20 cellular contexts compared by ENCODE assay signal in the genomic region with DNA sequence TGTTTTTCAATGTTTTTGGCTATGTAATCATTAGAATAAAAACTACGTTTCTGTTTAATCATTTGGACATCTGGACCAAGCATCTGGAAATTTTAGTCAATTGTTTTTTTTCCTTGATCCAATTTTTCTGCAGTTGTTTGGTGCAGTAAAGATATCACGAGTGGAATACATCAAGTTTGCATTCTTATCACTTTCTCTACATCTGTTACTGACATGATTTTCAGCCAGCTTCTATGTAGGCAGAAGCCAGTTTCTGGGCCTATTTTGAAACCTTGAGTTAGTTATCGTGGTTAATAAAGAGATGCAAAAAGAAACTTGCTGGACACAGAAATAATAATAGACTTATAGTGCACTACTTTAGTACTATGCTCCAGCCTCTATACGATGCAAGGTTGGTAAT.
"Had no signal": no experiment of that assay in that cellular context is flagged by ENCODE, and none has a peak within 500 bp of the region (broad histone marks: within the 10 kb centered on the region; RNA-seq: fewer than 3 reads in every experiment).

No MANE protein-coding gene starts in this region.

- H3K27ac ChIP-seq: body of pancreas, prostate gland, skin epidermis had no signal

- DNase-seq: activated CD4-positive, alpha-beta T cell treated with anti-CD3 and anti-CD28 coated beads, Interleukin-2, amount 10 ng/mL, durations not matched to agents 24 days and 14 days; activated CD4-positive, CD25-positive, alpha-beta regulatory T cell; activated CD8-positive, alpha-beta T cell treated with anti-CD3 and anti-CD28 coated beads for 36 hours; activated naive CD4-positive, alpha-beta T cell; activated naive CD8-positive, alpha-beta T cell treated with anti-CD3 and anti-CD28 coated beads for 36 hours; activated T-cell treated with anti-CD3 and anti-CD28 coated beads, Interleukin-2, amount 50 U/mL, for 1 hour; amygdala; body of pancreas; central memory CD4-positive, alpha-beta T cell; cortex of kidney; erythroblast; glutamatergic neuron; naive thymus-derived CD8-positive, alpha-beta T cell; right cardiac atrium; stimulated activated CD4-positive, alpha-beta T cell treated with anti-CD3 and anti-CD28 coated beads, Interleukin-4, amount 100 ng/mL, for 1 hour; stimulated activated naive CD8-positive, alpha-beta T cell treated with anti-CD3 and anti-CD28 coated beads, Interleukin-15, amount 100 ng/mL, for 72 hours had no signal

- H3K9me3 ChIP-seq: body of pancreas, prostate gland, thoracic aorta had no signal

- H3K36me3 ChIP-seq: prostate gland, thoracic aorta had no signal

- H3K4me3 ChIP-seq: body of pancreas, prostate gland, skin epidermis, thoracic aorta had no signal

- H3K4me1 ChIP-seq: body of pancreas, prostate gland had no signal

- ATAC-seq: activated CD8-positive, alpha-beta T cell treated with anti-CD3 and anti-CD28 coated beads for 36 hours; activated T-helper 17 cell treated with anti-CD3 and anti-CD28 coated beads, Interleukin-2, amount 50 U/mL, for 72 hours; body of pancreas; naive thymus-derived CD8-positive, alpha-beta T cell; stimulated activated naive CD8-positive, alpha-beta T cell treated with anti-CD3 and anti-CD28 coated beads, Interleukin-15, amount 100 ng/mL, for 72 hours had no signal

- H3K27me3 ChIP-seq: body of pancreas had no signal
